In the genomic region with DNA sequence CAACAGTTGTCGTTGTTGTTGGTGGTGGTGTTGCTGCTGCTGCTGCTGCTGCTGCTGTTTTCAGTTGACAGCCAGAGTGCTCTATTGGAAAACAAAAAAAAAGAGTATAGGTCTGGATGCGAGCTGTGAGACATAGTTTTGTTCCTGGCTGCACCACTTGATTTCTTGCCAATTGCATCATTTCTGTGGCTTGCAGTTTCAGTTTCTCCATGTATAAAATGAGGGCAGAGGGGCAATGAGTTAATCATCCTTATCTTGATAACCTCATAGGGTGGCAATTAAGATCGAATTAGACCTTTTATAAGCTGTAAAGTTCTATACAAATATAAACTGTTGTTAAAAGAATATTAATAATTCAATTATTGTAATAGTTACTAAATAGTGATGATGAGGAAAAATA, we compare ENCODE assay signal across 16 cellular contexts.
DNase-seq lines count a peak whose midpoint lies in the region; TF ChIP-seq lines count a peak whose summit lies in the region.
"Had no signal": no experiment of that assay in that cellular context is flagged by ENCODE, and none has a peak within 500 bp of the region (broad histone marks: within the 10 kb centered on the region; RNA-seq: fewer than 3 reads in every experiment).

No MANE protein-coding gene starts in this region.

- POLR2A ChIA-PET in HEK293T (lab: Yijun Ruan, JAX): no interaction called here

- CTCF ChIA-PET in HEK293T (lab: Yijun Ruan, JAX): interaction anchor here (0.6 kb wide), 1 partner anchor 12 kb away, joined by 3 read pairs; no protein-coding TSS in a partner anchor

- peak; percentile 20 for DNase-seq in DMS53 (lab: John Stamatoyannopoulos, UW)
- DNase-seq in DMS53 treated with DMSO at 0.1 percent for 48 hours (lab: John Stamatoyannopoulos, UW; ENCODE audit: unreplicated experiment): no peak
- peak; percentile 9 for DNase-seq in MG63
- peak; percentile 55 for DNase-seq in astrocyte of the hippocampus (ENCODE audit: low read depth, low spot score)
- DNase-seq in iris pigment epithelial cell (ENCODE audit: low read depth): peak; percentile 63
- no peak for DNase-seq in HEK293T (ENCODE audit: extremely low spot score)
- DNase-seq in midbrain (lab: John Stamatoyannopoulos, UW): no peak
- DNase-seq in SKM-1 (lab: John Stamatoyannopoulos, UW; ENCODE audit: unreplicated experiment): no peak
- DNase-seq: 8988T; activated CD4-positive, CD25-positive, alpha-beta regulatory T cell treated with anti-CD3 and anti-CD28 coated beads, Interleukin-2, amount 50 U/mL, for 72 hours; CD4-positive, alpha-beta T cell; heart right ventricle; NCI-H526 treated with DMSO at 0.1 percent for 48 hours; pancreas; T-helper 17 cell had no signal

- no peaks in the 10 kb centered on the region for H3K36me3 ChIP-seq in MG63
- H3K36me3 ChIP-seq: HAP-1, heart right ventricle, pancreas had no signal

- H3K9me3 ChIP-seq in MG63: no peaks in the 10 kb centered on the region
- H3K9me3 ChIP-seq: HAP-1, heart right ventricle, pancreas had no signal

- H3K4me3 ChIP-seq in MG63: no peak overlapping the region
- H3K4me3 ChIP-seq: HAP-1, heart right ventricle, pancreas had no signal

- H3K27me3 ChIP-seq in MG63: no peaks in the 10 kb centered on the region
- H3K27me3 ChIP-seq: pancreas had no signal

TF ChIP-seq in HEK293T, 16 proteins besides CTCF, POLR2A, EP300 and RAD21:
- no peak for TF ChIP-seq CTBP1 (IDR thresholded peaks at IDR 0.05; ENCODE audit: borderline replicate concordance)
- TF ChIP-seq ELF4 (IDR thresholded peaks at IDR 0.05): no peak
- no peak for TF ChIP-seq ARNT (IDR thresholded peaks at IDR 0.05)
- no peak for TF ChIP-seq SP1 (IDR thresholded peaks at IDR 0.05)
- TF ChIP-seq FOXM1 (IDR thresholded peaks at IDR 0.05; ENCODE audit: borderline replicate concordance): no peak
- TF ChIP-seq HDGF (IDR thresholded peaks at IDR 0.05; ENCODE audit: borderline replicate concordance): no peak
- no peak for TF ChIP-seq ZNF384 (IDR thresholded peaks at IDR 0.05)
- TF ChIP-seq L3MBTL2 (conservative IDR thresholded peaks at IDR 0.05): no peak
- TF ChIP-seq SUZ12 (IDR thresholded peaks at IDR 0.05): no peak
- no peak for TF ChIP-seq TARDBP (IDR thresholded peaks at IDR 0.05)
- no peak for TF ChIP-seq FOXK2 (IDR thresholded peaks at IDR 0.05)
- no peak for TF ChIP-seq FOXA1 (IDR thresholded peaks at IDR 0.05)
- TF ChIP-seq NFRKB (IDR thresholded peaks at IDR 0.05): no peak
- TF ChIP-seq, protein P1, sequence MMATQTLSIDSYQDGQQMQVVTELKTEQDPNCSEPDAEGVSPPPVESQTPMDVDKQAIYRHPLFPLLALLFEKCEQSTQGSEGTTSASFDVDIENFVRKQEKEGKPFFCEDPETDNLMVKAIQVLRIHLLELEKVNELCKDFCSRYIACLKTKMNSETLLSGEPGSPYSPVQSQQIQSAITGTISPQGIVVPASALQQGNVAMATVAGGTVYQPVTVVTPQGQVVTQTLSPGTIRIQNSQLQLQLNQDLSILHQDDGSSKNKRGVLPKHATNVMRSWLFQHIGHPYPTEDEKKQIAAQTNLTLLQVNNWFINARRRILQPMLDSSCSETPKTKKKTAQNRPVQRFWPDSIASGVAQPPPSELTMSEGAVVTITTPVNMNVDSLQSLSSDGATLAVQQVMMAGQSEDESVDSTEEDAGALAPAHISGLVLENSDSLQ (IDR thresholded peaks at IDR 0.05): no peak
- no peak for TF ChIP-seq BHLHE40 (IDR thresholded peaks at IDR 0.05; ENCODE audit: borderline replicate concordance)
- TF ChIP-seq LEF1 (IDR thresholded peaks at IDR 0.05; ENCODE audit: borderline replicate concordance): no peak

Comparison
In these comparisons a context has a peak if more than half of its experiments do, and no peak if none do; other contexts are left out.
1. DNase-seq: peak in DMS53 (single experiment), MG63 (single experiment), astrocyte of the hippocampus (single experiment) and iris pigment epithelial cell (single experiment); none in DMS53 treated with DMSO at 0.1 percent for 48 hours (single experiment), HEK293T (single experiment), midbrain (single experiment) and SKM-1 (single experiment).